ENCODE assay signal across 8 cellular contexts in the genomic region with DNA sequence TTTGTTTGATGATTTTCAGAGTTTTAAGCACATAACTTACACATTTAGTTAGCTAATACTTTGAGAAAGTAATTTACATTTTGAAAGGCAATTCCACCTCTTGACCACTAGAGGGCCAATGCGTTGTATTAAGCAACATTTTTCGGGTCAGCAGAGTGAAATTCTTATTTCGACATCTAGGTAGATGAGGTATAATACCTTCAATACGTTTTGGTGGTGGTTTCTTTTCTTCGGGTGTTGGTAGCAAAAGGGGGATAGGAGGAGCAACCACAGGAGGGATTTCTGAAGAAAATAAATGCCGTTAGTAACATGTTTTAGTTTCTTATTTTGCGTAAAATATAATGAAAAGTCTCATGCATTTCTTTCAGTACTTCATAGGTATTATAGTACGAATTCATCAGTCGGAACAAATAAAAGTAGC.
DNase-seq lines count a peak whose midpoint lies in the region; ATAC-seq, FAIRE-seq and TF ChIP-seq lines count a peak whose summit lies in the region.

No MANE protein-coding gene starts in this region.

- H3K27ac Mint-ChIP-seq in progenitor cell of endocrine pancreas: no peak overlapping the region

- DNase-seq in AG20443 (ENCODE audit: low spot score) (peak; percentile 39), GM12891 (ENCODE audit: insufficient read length, low spot score) (peak; percentile 8), NCI-H460 (ENCODE audit: extremely low read depth, low read depth) (peak; percentile 26), dermis blood vessel endothelial cell (peak; percentile 48), progenitor cell of endocrine pancreas (ENCODE audit: low spot score, unreplicated experiment) (no peak)
- DNase-seq in effector CD8-positive, alpha-beta T cell (lab: John Stamatoyannopoulos, UW): no peak

- peaks cover 8% of the 10 kb centered on the region for H3K36me3 Mint-ChIP-seq in progenitor cell of endocrine pancreas (ENCODE audit: insufficient read depth)

- no peak overlapping the region for H3K4me3 Mint-ChIP-seq in progenitor cell of endocrine pancreas (ENCODE audit: low read depth)

- H3K4me1 Mint-ChIP-seq in progenitor cell of endocrine pancreas (ENCODE audit: low read depth): no peaks in the 10 kb centered on the region

- peak; percentile 73 for TF ChIP-seq CTCF in progenitor cell of endocrine pancreas (IDR thresholded peaks at IDR 0.05; ENCODE audit: unreplicated experiment)

- TF ChIP-seq POLR2A in GM12891 (IDR thresholded peaks at IDR 0.05; ENCODE audit: low read depth, low read length) (no peak), GM18505 (IDR thresholded peaks at IDR 0.05; ENCODE audit: borderline replicate concordance, extremely low read depth, insufficient read depth, insufficient read length) (no peak)

- FAIRE-seq in GM12891 (lab: Jason Lieb, UNC): peak; percentile 87

- H3K27me3 Mint-ChIP-seq in progenitor cell of endocrine pancreas: no peaks in the 10 kb centered on the region

- H3K9me3 Mint-ChIP-seq in progenitor cell of endocrine pancreas (ENCODE audit: low read depth): peaks cover 3% of the 10 kb centered on the region

- no peak for ATAC-seq in GM18505 (IDR thresholded peaks at IDR 0.05; ENCODE audit: unreplicated experiment)
- no peak for ATAC-seq in HG03432 (IDR thresholded peaks at IDR 0.05; ENCODE audit: unreplicated experiment)

TF ChIP-seq in GM12891, 5 proteins besides CTCF, POLR2A, EP300 and RAD21:
- TF ChIP-seq POU2F2 (IDR thresholded peaks at IDR 0.05; ENCODE audit: low read depth, low read length) (no peak), POLR2AphosphoS5 (IDR thresholded peaks at IDR 0.05; ENCODE audit: low read depth, low read length) (no peak), TAF1 (IDR thresholded peaks at IDR 0.05; ENCODE audit: low read depth, low read length) (no peak), SPI1 (IDR thresholded peaks at IDR 0.05; ENCODE audit: low read depth, low read length) (no peak), PAX5 (IDR thresholded peaks at IDR 0.05; ENCODE audit: insufficient read depth, low read length, severe bottlenecking) (no peak)

Comparison
In these comparisons a context has a peak if more than half of its experiments do, and no peak if none do; other contexts are left out.
1. DNase-seq: peak in AG20443 (single experiment), GM12891 (single experiment), NCI-H460 (single experiment) and dermis blood vessel endothelial cell (single experiment); none in progenitor cell of endocrine pancreas (single experiment) and effector CD8-positive, alpha-beta T cell (single experiment).